In the genomic region with DNA sequence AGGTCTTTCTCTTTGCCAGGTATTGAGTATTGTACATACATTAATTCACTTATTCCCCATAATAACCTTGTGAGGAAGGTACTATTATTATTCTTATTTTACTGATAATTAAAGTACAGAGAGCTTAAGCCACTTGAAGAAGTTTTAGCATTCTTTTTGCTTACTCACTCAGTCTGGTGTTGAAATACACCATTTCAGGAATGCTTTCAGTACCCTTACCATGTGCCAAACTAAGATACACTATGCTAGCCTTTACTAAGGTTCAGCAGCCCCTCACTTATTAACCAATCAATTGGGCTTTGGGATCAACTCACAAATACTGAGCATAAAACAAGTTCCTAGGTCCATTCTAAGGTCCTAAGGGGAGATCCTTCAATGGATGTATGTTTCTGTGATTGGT, we compare ENCODE assay signal across 22 cellular contexts.
"Had no signal": no experiment of that assay in that cellular context is flagged by ENCODE, and none has a peak within 500 bp of the region (broad histone marks: within the 10 kb centered on the region; RNA-seq: fewer than 3 reads in every experiment).

No MANE protein-coding gene starts in this region.

- H3K9ac ChIP-seq: neural progenitor cell had no signal

- H3K27ac Mint-ChIP-seq: natural killer cell treated with Interleukin-12 subunit alpha and Interleukin-12 subunit beta and Interleukin-15 and Interleukin-18, amount 100 ng/mL, for 72 hours; neural progenitor cell; type B pancreatic cell had no signal

- H3K36me3 Mint-ChIP-seq: natural killer cell treated with Interleukin-12 subunit alpha and Interleukin-12 subunit beta and Interleukin-15 and Interleukin-18, amount 100 ng/mL, for 72 hours; neural progenitor cell; type B pancreatic cell had no signal

- H3K27me3 Mint-ChIP-seq: type B pancreatic cell had no signal

- H3K9me3 ChIP-seq: esophagus squamous epithelium, gastroesophageal sphincter, left ventricle myocardium inferior, lower lobe of right lung, ovary, suprapubic skin, thyroid gland had no signal

- H3K4me3 ChIP-seq: dorsolateral prefrontal cortex, esophagus squamous epithelium, gastroesophageal sphincter, left ventricle myocardium inferior, lower lobe of right lung, neural progenitor cell, ovary, smooth muscle cell, suprapubic skin, thyroid gland had no signal

- H2AFZ ChIP-seq: neural progenitor cell had no signal

- H3K4me3 Mint-ChIP-seq: natural killer cell treated with Interleukin-12 subunit alpha and Interleukin-12 subunit beta and Interleukin-15 and Interleukin-18, amount 100 ng/mL, for 72 hours; neural progenitor cell; type B pancreatic cell had no signal

- H3K4me2 ChIP-seq: neural progenitor cell, smooth muscle cell had no signal

- H3K27me3 ChIP-seq: esophagus squamous epithelium, gastroesophageal sphincter, neural progenitor cell, ovary, suprapubic skin, thyroid gland had no signal

- H3K27ac ChIP-seq: dorsolateral prefrontal cortex, epithelial cell of prostate, esophagus squamous epithelium, gastroesophageal sphincter, left ventricle myocardium inferior, lower lobe of right lung, neural progenitor cell, ovary, suprapubic skin, thyroid gland had no signal

- ATAC-seq: gastroesophageal sphincter; lower lobe of right lung; natural killer cell treated with Interleukin-12 subunit alpha and Interleukin-12 subunit beta and Interleukin-15 and Interleukin-18, amount 100 ng/mL, for 72 hours; stimulated activated naive CD8-positive, alpha-beta T cell treated with anti-CD3 and anti-CD28 coated beads, Interleukin-15, Interleukin-2, amounts not matched to agents 100 U/mL and 50 U/mL, for 24 hours had no signal

- H3K9me3 Mint-ChIP-seq: type B pancreatic cell had no signal

- H3K4me1 ChIP-seq: gastroesophageal sphincter, left ventricle myocardium inferior, lower lobe of right lung, neural progenitor cell, suprapubic skin, thyroid gland had no signal

- H3K36me3 ChIP-seq: esophagus squamous epithelium, gastroesophageal sphincter, left ventricle myocardium inferior, lower lobe of right lung, neural progenitor cell, ovary, suprapubic skin, thyroid gland had no signal

- DNase-seq: cortex of kidney; dorsolateral prefrontal cortex; effector CD8-positive, alpha-beta T cell; esophagus squamous epithelium; foreskin fibroblast; glutamatergic neuron; left ventricle myocardium inferior; lower lobe of right lung; mesenchymal stem cell; midbrain; nucleus accumbens; ovary; stimulated activated CD4-positive, alpha-beta T cell treated with anti-CD3 and anti-CD28 coated beads, Interleukin-2, amount 100 ng/mL, for 48 hours; stimulated activated naive CD8-positive, alpha-beta T cell treated with anti-CD3 and anti-CD28 coated beads, Interleukin-15, Interleukin-2, amounts not matched to agents 100 U/mL and 50 U/mL, for 24 hours; thyroid gland had no signal
